ENCODE assay signal across 18 cellular contexts in genomic region chr14:105076296-105076804, GRCh38. TPM values are rescaled to one million over a fixed set of nuclear protein-coding genes. Genes with fewer than 3 reads are reported as not detected.
DNase-seq lines count a peak whose midpoint lies in the region; ATAC-seq and TF ChIP-seq lines count a peak whose summit lies in the region.
"Had no signal": no experiment of that assay in that cellular context is flagged by ENCODE, and none has a peak within 500 bp of the region (broad histone marks: within the 10 kb centered on the region; RNA-seq: fewer than 3 reads in every experiment).

No MANE protein-coding gene starts in this region.

- H3K4me1 ChIP-seq in Loucy (ENCODE audit: insufficient read depth, low read length, poor library complexity, severe bottlenecking) = peaks cover 10% of the 10 kb centered on the region

- H3K4me1 Mint-ChIP-seq in activated T-cell treated with anti-CD3 and anti-CD28 coated beads, Interleukin-2, amount 50 U/mL, for 24 hours (ENCODE audit: low read depth) = peaks cover 32% of the 10 kb centered on the region
- peaks cover 24 to 31% of the 10 kb centered on the region in 2 donors for H3K4me1 Mint-ChIP-seq in effector memory CD8-positive, alpha-beta T cell (ENCODE audit: low read depth in 2 of 2)

- no peaks in the 10 kb centered on the region for H3K9me3 ChIP-seq in Loucy (ENCODE audit: insufficient read depth, low read depth, low read length)

- H3K4me3 Mint-ChIP-seq in activated T-cell treated with anti-CD3 and anti-CD28 coated beads, Interleukin-2, amount 50 U/mL, for 24 hours = no peak overlapping the region
- H3K4me3 Mint-ChIP-seq in effector memory CD8-positive, alpha-beta T cell = peak overlapping the region; percentile 62 to 76
- H3K4me3 Mint-ChIP-seq: nephron progenitor cell had no signal

- no peaks in the 10 kb centered on the region for H3K36me3 ChIP-seq in Loucy (ENCODE audit: insufficient read depth, low read length)

- ATAC-seq in effector memory CD8-positive, alpha-beta T cell (replicated peaks) = no peak
- ATAC-seq in GM18505 (IDR thresholded peaks at IDR 0.05; ENCODE audit: unreplicated experiment) = no peak
- ATAC-seq: HCT116 had no signal

- H3K9me2 ChIP-seq in Loucy (replicated peaks; ENCODE audit: low read depth, low read length) = no peaks in the 10 kb centered on the region

- intact Hi-C loops in posterior vena cava (cut with DNase I) = no loop called here

- no peak for TF ChIP-seq CTCF in Loucy (conservative IDR thresholded peaks at IDR 0.05; ENCODE audit: low read length)

- no peak overlapping the region for H3K4me3 ChIP-seq in Loucy (ENCODE audit: low read length, poor library complexity, severe bottlenecking)

- no peaks in the 10 kb centered on the region for H3K79me2 ChIP-seq in Loucy (ENCODE audit: insufficient read depth, low read length)

- H3K4me2 ChIP-seq in Loucy (ENCODE audit: low read depth, low read length, poor library complexity, severe bottlenecking) = peak overlapping the region; percentile 18

- H3K36me3 Mint-ChIP-seq in activated T-cell treated with anti-CD3 and anti-CD28 coated beads, Interleukin-2, amount 50 U/mL, for 24 hours (ENCODE audit: low read depth) = no peaks in the 10 kb centered on the region
- peaks cover 3% of the 10 kb centered on the region for H3K36me3 Mint-ChIP-seq in effector memory CD8-positive, alpha-beta T cell (ENCODE audit: insufficient read depth)

- no peak overlapping the region for H2AFZ ChIP-seq in Loucy (ENCODE audit: low read length)

- H3K9me3 Mint-ChIP-seq in activated T-cell treated with anti-CD3 and anti-CD28 coated beads, Interleukin-2, amount 50 U/mL, for 24 hours = no peaks in the 10 kb centered on the region
- no peaks in the 10 kb centered on the region for H3K9me3 Mint-ChIP-seq in effector memory CD8-positive, alpha-beta T cell

- peak overlapping the region; percentile 84 for H3K27ac Mint-ChIP-seq in activated T-cell treated with anti-CD3 and anti-CD28 coated beads, Interleukin-2, amount 50 U/mL, for 24 hours
- H3K27ac Mint-ChIP-seq in effector memory CD8-positive, alpha-beta T cell = peak overlapping the region; percentile 46 to 83

- no peaks in the 10 kb centered on the region for H3K27me3 Mint-ChIP-seq in activated T-cell treated with anti-CD3 and anti-CD28 coated beads, Interleukin-2, amount 50 U/mL, for 24 hours
- no peaks in the 10 kb centered on the region for H3K27me3 Mint-ChIP-seq in effector memory CD8-positive, alpha-beta T cell

- TF ChIP-seq POLR2A in GM18505 (IDR thresholded peaks at IDR 0.05; ENCODE audit: borderline replicate concordance, extremely low read depth, insufficient read depth, insufficient read length) = no peak

- H3F3A ChIP-seq in Loucy (ENCODE audit: low read depth) = no peaks in the 10 kb centered on the region

- no peak overlapping the region for H3K9ac ChIP-seq in Loucy (ENCODE audit: low read depth, low read length, poor library complexity, severe bottlenecking)

- no peak for DNase-seq in activated T-cell treated with anti-CD3 and anti-CD28 coated beads, Interleukin-2, amount 50 U/mL, for 24 hours
- DNase-seq in activated T-cell treated with anti-CD3 and anti-CD28 coated beads, Interleukin-2, amount 50 U/mL, for 48 hours = no peak
- DNase-seq in effector memory CD8-positive, alpha-beta T cell = no peak
- DNase-seq in posterior vena cava (ENCODE audit: low spot score) = peak; percentile 79
- no peak for DNase-seq in stimulated activated CD4-positive, alpha-beta T cell treated with anti-CD3 and anti-CD28 coated beads, Interleukin-2, amount 100 ng/mL, for 48 hours
- DNase-seq in effector CD8-positive, alpha-beta T cell (lab: John Stamatoyannopoulos, UW) = no peak
- DNase-seq: activated naive CD4-positive, alpha-beta T cell; DND-41; dorsolateral prefrontal cortex; mammary epithelial cell; NCI-H146; NCI-H2227 treated with DMSO at 0.1 percent for 48 hours; nephron progenitor cell; SHP77 had no signal

- H4K20me1 ChIP-seq in Loucy (ENCODE audit: insufficient read depth, low read length, poor library complexity, severe bottlenecking) = no peaks in the 10 kb centered on the region

- no peaks in the 10 kb centered on the region for H3K27me3 ChIP-seq in Loucy (ENCODE audit: insufficient read depth, low read length, poor library complexity, severe bottlenecking)

RNA-seq across cellular contexts. Expression of gene GPR132, which starts 11.1 kb away (rescaled TPM):
- 1 to 10 TPM; 1.8 to 3.1 TPM for total RNA-seq in posterior vena cava
- total RNA-seq: A673 had no signal

RNA-seq across cellular contexts. Expression of gene CDCA4, which starts 55.5 kb away (rescaled TPM):
- 1 to 10 TPM; 4.3 to 4.8 TPM for total RNA-seq in posterior vena cava
